Comparison of ENCODE assay signal across 8 cellular contexts in genomic region chr16:8797364-8798173, GRCh38. TPM values are rescaled to one million over a fixed set of nuclear protein-coding genes. Genes with fewer than 3 reads are reported as not detected.
DNase-seq lines count a peak whose midpoint lies in the region; ATAC-seq and TF ChIP-seq lines count a peak whose summit lies in the region.

Gene PMM2 (plus strand): TSS chr16:8797839. CDS start chr16:8797883, 44 bp downstream.
A gene with protein sequence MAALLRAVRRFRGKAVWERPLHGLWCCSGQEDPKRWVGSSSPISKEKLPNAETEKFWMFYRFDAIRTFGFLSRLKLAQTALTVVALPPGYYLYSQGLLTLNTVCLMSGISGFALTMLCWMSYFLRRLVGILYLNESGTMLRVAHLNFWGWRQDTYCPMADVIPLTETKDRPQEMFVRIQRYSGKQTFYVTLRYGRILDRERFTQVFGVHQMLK (minus strand): TSS chr16:8797639. CDS start chr16:8797614, 25 bp downstream.

- peak within 1 kb of the TSS; percentile 71 to 81 for H3K27ac ChIP-seq in left lung

- peak within 1 kb of the TSS; percentile 78 to 100 for H3K4me3 ChIP-seq in left lung

- no peak for TF ChIP-seq CTCF in left lung (IDR thresholded peaks at IDR 0.05)

- ATAC-seq in GM19397 (IDR thresholded peaks at IDR 0.05; ENCODE audit: unreplicated experiment) (peak; percentile 94), HG03565 (IDR thresholded peaks at IDR 0.05; ENCODE audit: unreplicated experiment) (peak; percentile 88), left lung (peak; percentile 99)

- no peaks in the 10 kb centered on the region for H3K9me3 ChIP-seq in left lung

- H3K27me3 ChIP-seq in left lung: no peaks in the 10 kb centered on the region

- intact Hi-C loops in left lung (cut with DNase I): loop anchor here in 1 of 2 donors (10.0 kb wide), 1 partner anchor 133 kb away; no protein-coding TSS in a partner anchor

- peaks cover 19 to 44% of the 10 kb centered on the region in 2 donors for H3K4me1 ChIP-seq in left lung

- DNase-seq in CD1c-positive myeloid dendritic cell (ENCODE audit: extremely low spot score): peak; percentile 97
- peak; percentile 76 for DNase-seq in NCI-H748 treated with DMSO at 0.1 percent for 48 hours (lab: John Stamatoyannopoulos, UW)
- peak; percentile 83 to 96 for DNase-seq in activated CD4-positive, alpha-beta T cell treated with anti-CD3 and anti-CD28 coated beads, Interleukin-2, amount 50 U/mL, for 24 hours (ENCODE audit: low read depth in 1 of 2, low spot score in 1 of 2)
- DNase-seq in dermis blood vessel endothelial cell: peak; percentile 98
- peak; percentile 98 to 99 for DNase-seq in left lung
- peak; percentile 94 for DNase-seq in stimulated activated CD4-positive, alpha-beta T cell treated with anti-CD3 and anti-CD28 coated beads, Interleukin-2, amount 100 ng/mL, for 4 hours (ENCODE audit: low read depth)

- H3K36me3 ChIP-seq in left lung: peaks cover 0 to 27% of the 10 kb centered on the region in 2 donors

RNA-seq across cellular contexts. Expression of gene PMM2, which starts in this region (rescaled TPM):
- total RNA-seq in dermis blood vessel endothelial cell (26.2 and 34.6 TPM in 2 replicates), left lung (10 to 100 TPM; 35.8 to 38.2 TPM)

RNA-seq across cellular contexts. Expression of the second gene that starts in this region (rescaled TPM):
- 6.1 and 9.0 TPM in 2 replicates for total RNA-seq in dermis blood vessel endothelial cell
- 1 to 10 TPM; 8.8 to 9.8 TPM for total RNA-seq in left lung

Comparison
In these comparisons a context has a peak if more than half of its experiments do, and no peak if none do; other contexts are left out.
1. Peak in every context shown above with its lines: DNase-seq, ATAC-seq, H3K4me3 ChIP-seq and H3K27ac ChIP-seq.